9 cellular contexts compared by ENCODE assay signal in the genomic region with DNA sequence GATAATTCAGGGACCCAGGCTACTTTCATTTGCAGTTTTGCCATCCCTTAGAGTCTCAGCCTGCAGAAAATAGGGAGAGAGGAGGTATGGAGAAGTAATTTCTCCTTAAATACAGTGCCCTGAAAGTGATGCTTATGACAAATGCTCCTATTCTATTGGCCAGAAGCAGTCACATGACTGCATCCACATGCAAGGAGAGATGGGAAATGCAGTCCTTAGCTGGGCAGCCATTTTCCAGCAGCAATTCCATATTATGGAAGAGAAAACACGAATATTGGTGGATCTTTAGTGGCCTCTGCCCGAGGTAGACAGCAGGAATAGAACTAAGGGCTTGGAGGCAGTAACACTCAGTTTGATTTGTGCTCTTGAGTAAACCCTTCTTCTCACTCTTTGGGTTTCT. TPM values are rescaled to one million over a fixed set of nuclear protein-coding genes. Genes with fewer than 3 reads are reported as not detected.
A peak's percentile ranks its signal among the peaks of the same experiment; 100 is the strongest.
DNase-seq lines count a peak whose midpoint lies in the region; ATAC-seq, FAIRE-seq and TF ChIP-seq lines count a peak whose summit lies in the region.
"Had no signal": no experiment of that assay in that cellular context is flagged by ENCODE, and none has a peak within 500 bp of the region (broad histone marks: within the 10 kb centered on the region; RNA-seq: fewer than 3 reads in every experiment).

No MANE protein-coding gene starts in this region.

- DNase-seq in Calu3 (peak; percentile 41), Kasumi-1 (lab: John Stamatoyannopoulos, UW) (peak; percentile 62 to 81), HepG2 (ENCODE audit: low spot score) (peak; percentile 31), UCSD-AML1 (lab: John Stamatoyannopoulos, UW; ENCODE audit: unreplicated experiment) (no peak), cortex of kidney (lab: John Stamatoyannopoulos, UW) (no peak)
- DNase-seq in activated naive CD8-positive, alpha-beta T cell treated with anti-CD3 and anti-CD28 coated beads for 36 hours, result no peak
- DNase-seq in activated CD4-positive, alpha-beta T cell treated with anti-CD3 and anti-CD28 coated beads, Interleukin-2, amount 50 U/mL, for 4 hours, result no peak
- DNase-seq: activated naive CD4-positive, alpha-beta T cell had no signal

- H3K9me3 ChIP-seq in HepG2 (ENCODE audit: low read length), result no peaks in the 10 kb centered on the region

- POLR2A ChIA-PET in HepG2 (lab: Yijun Ruan, JAX), result no interaction called here

- 0% methylated on average over 2 of the region's 2 CpGs for WGBS in HepG2 (ENCODE audit: low lambda C conversion rate)

- TF ChIP-seq CTCF in Calu3 (IDR thresholded peaks at IDR 0.05; ENCODE audit: unreplicated experiment) (no peak), HepG2 (CRISPR knock-in tag; IDR thresholded peaks at IDR 0.05) (no peak)

- no peak overlapping the region for H3K4me3 ChIP-seq in HepG2 (replicated peaks in 1 of 3; ENCODE audit: insufficient read depth in 1 of 3, low read depth in 2 of 3, low read length in 3 of 3)

- no peaks in the 10 kb centered on the region for H3K79me2 ChIP-seq in HepG2 (ENCODE audit: insufficient read depth, low read length)

- TF ChIP-seq RAD21 in HepG2 (CRISPR knock-in tag; IDR thresholded peaks at IDR 0.05), result no peak

- TF ChIP-seq POLR2A in HepG2 (IDR thresholded peaks at IDR 0.05; ENCODE audit: insufficient read depth in 1 of 2, low read depth in 2 of 2, low read length in 2 of 2), result no peak

- no peaks in the 10 kb centered on the region for H3K36me3 ChIP-seq in HepG2 (replicated peaks in 1 of 2; ENCODE audit: control insufficient read depth in 1 of 2, insufficient read depth in 2 of 2, low read length in 2 of 2)

- BruUV-seq in Calu3 (replicated peaks; lab: Mats Ljungman, UMichigan) (no TSS peak), HepG2 (replicated peaks; lab: Mats Ljungman, UMichigan) (no TSS peak)

- H2AFZ ChIP-seq in HepG2 (ENCODE audit: low read length), result no peak overlapping the region

- CTCF ChIA-PET in Calu3 (lab: Charles Lee) (interaction anchor here (0.5 to 0.8 kb wide), 3 partner anchors 9 to 1362 kb away, joined by 3 to 4 read pairs (median 4); no protein-coding TSS in a partner anchor), HepG2 (lab: Yijun Ruan, JAX; ENCODE audit: low intra/inter-chr PET ratio, low total read pairs) (no interaction called here)

- H3K4me1 ChIP-seq in HepG2 (ENCODE audit: insufficient read depth, low read length), result no peaks in the 10 kb centered on the region

- no peaks in the 10 kb centered on the region for H3K27me3 Mint-ChIP-seq in Calu3 (ENCODE audit: unreplicated experiment)
- no peaks in the 10 kb centered on the region for H3K27me3 Mint-ChIP-seq in activated naive CD8-positive, alpha-beta T cell treated with anti-CD3 and anti-CD28 coated beads for 36 hours

- no peak overlapping the region for H3K4me2 ChIP-seq in HepG2 (ENCODE audit: low read depth, low read length)

- TF ChIP-seq EP300 in HepG2 (IDR thresholded peaks at IDR 0.05; ENCODE audit: low read depth in 2 of 2, low read length in 2 of 2), result no peak
- TF ChIP-seq EP300 in HepG2 (CRISPR knock-in tag; IDR thresholded peaks at IDR 0.05; ENCODE audit: borderline replicate concordance), result no peak

- H3K27ac ChIP-seq in HepG2 (ENCODE audit: extremely low read length, insufficient read depth, low read length), result no peak overlapping the region

- H3K9ac ChIP-seq in HepG2 (ENCODE audit: insufficient read depth, low read depth, low read length), result no peak overlapping the region

- H3K9me3 Mint-ChIP-seq in Calu3 (ENCODE audit: low read depth, unreplicated experiment), result no peaks in the 10 kb centered on the region
- peaks cover 14% of the 10 kb centered on the region for H3K9me3 Mint-ChIP-seq in activated naive CD8-positive, alpha-beta T cell treated with anti-CD3 and anti-CD28 coated beads for 36 hours

- H4K20me1 ChIP-seq in HepG2 (ENCODE audit: insufficient read depth, low read length), result no peaks in the 10 kb centered on the region

- peaks cover 5% of the 10 kb centered on the region for H3K36me3 Mint-ChIP-seq in Calu3 (ENCODE audit: insufficient read depth, unreplicated experiment)
- peaks cover 53% of the 10 kb centered on the region for H3K36me3 Mint-ChIP-seq in activated naive CD8-positive, alpha-beta T cell treated with anti-CD3 and anti-CD28 coated beads for 36 hours

- no peak overlapping the region for H3K4me3 Mint-ChIP-seq in Calu3 (ENCODE audit: low read depth, unreplicated experiment)
- no peak overlapping the region for H3K4me3 Mint-ChIP-seq in activated naive CD8-positive, alpha-beta T cell treated with anti-CD3 and anti-CD28 coated beads for 36 hours

- peaks cover 0 to 8% of the 10 kb centered on the region in 2 experiments; a peak in 2 of 5 replicates for H3K27me3 ChIP-seq in HepG2 (ENCODE audit: control insufficient read depth in 1 of 2, insufficient read depth in 2 of 2, low read length in 2 of 2)

- intact Hi-C loops in Calu3 (cut with micrococcal nuclease; ENCODE audit: unreplicated experiment), result no loop called here
- intact Hi-C loops in HepG2 (cut with micrococcal nuclease; ENCODE audit: unreplicated experiment), result no loop called here

- no peak for FAIRE-seq in HepG2 (lab: Jason Lieb, UNC)

- no peak for ATAC-seq in HepG2
- no peak for ATAC-seq in HG02588 (IDR thresholded peaks at IDR 0.05; ENCODE audit: unreplicated experiment)

- peak overlapping the region; percentile 56 for H3K27ac Mint-ChIP-seq in Calu3 (ENCODE audit: unreplicated experiment)
- H3K27ac Mint-ChIP-seq in activated naive CD8-positive, alpha-beta T cell treated with anti-CD3 and anti-CD28 coated beads for 36 hours, result peak overlapping the region; percentile 19

- in situ Hi-C loops in HepG2 (cut with HindIII; ENCODE audit: extremely low pct_ligation_motif_present, low pct_unique_long_range_greater_than_20kb), result no loop called here

- H3K4me1 Mint-ChIP-seq in Calu3 (ENCODE audit: low read depth, unreplicated experiment), result peaks cover 15% of the 10 kb centered on the region
- peaks cover 54% of the 10 kb centered on the region for H3K4me1 Mint-ChIP-seq in activated naive CD8-positive, alpha-beta T cell treated with anti-CD3 and anti-CD28 coated beads for 36 hours

TF ChIP-seq in HepG2, 621 proteins besides CTCF, POLR2A, EP300 and RAD21 (continues in another document):
- peak; percentile 78 for TF ChIP-seq NFYC (CRISPR knock-in tag; IDR thresholded peaks at IDR 0.05)

RNA-seq across cellular contexts. Expression of a gene that starts 39.4 kb away (rescaled TPM):
- 0.28 and 0.37 TPM in 2 replicates for total RNA-seq in Calu3 (2022)
- total RNA-seq in activated naive CD8-positive, alpha-beta T cell treated with anti-CD3 and anti-CD28 coated beads for 36 hours, result 10 to 100 TPM; 65.2 to 65.7 TPM
- not detected in 2 replicates for total RNA-seq in HepG2 (2016; rRNA removed; fragmentation: Illumina TruSeq; extraction: Trizol)
- total RNA-seq in HepG2 (2016; cell fraction: cytosol; rRNA removed; fragmentation: Illumina TruSeq; extraction: Trizol; ENCODE audit: low read depth), result not detected in 2 replicates
- not detected in 2 replicates for total RNA-seq in HepG2 (2016; cell fraction: insoluble cytoplasmic fraction; rRNA removed; fragmentation: Illumina TruSeq; extraction: Trizol)
- not detected in 2 replicates for total RNA-seq in HepG2 (2016; cell fraction: membrane; rRNA removed; fragmentation: Illumina TruSeq; extraction: Trizol)
- not detected in 2 replicates for total RNA-seq in HepG2 (2016; cell fraction: nucleus; rRNA removed; fragmentation: Illumina TruSeq; extraction: Trizol)
- polyA plus RNA-seq in HepG2 (2011; rRNA removed), result not detected in 2 replicates
- polyA plus RNA-seq in HepG2 (2011; cell fraction: cytosol; rRNA removed), result not detected in 2 replicates
- 0.05 TPM in 1 of 2 replicates, not detected in the other for polyA plus RNA-seq in HepG2 (2011; cell fraction: nucleus; rRNA removed)
- polyA plus RNA-seq in HepG2 (2012), result not detected in 2 replicates
- not detected in 2 replicates for polyA plus RNA-seq in HepG2 (2016; cell fraction: cytosol; fragmentation: Illumina TruSeq; extraction: Trizol; ENCODE audit: low read depth)
- polyA plus RNA-seq in HepG2 (2016; cell fraction: insoluble cytoplasmic fraction; fragmentation: Illumina TruSeq; extraction: Trizol; ENCODE audit: low read depth), result not detected in 2 replicates
- not detected in 2 replicates for polyA plus RNA-seq in HepG2 (2016; cell fraction: membrane; fragmentation: Illumina TruSeq; extraction: Trizol; ENCODE audit: low read depth)
- not detected in 2 replicates for polyA plus RNA-seq in HepG2 (2016; cell fraction: nucleus; fragmentation: Illumina TruSeq; extraction: Trizol; ENCODE audit: insufficient read depth, low read depth)
- polyA minus RNA-seq in HepG2 (2011; rRNA and poly(A)+ RNA removed; ENCODE audit: low replicate concordance), result not detected in 2 replicates
- not detected in 2 replicates for polyA minus RNA-seq in HepG2 (2011; cell fraction: cytosol; rRNA and poly(A)+ RNA removed)
- not detected in 2 replicates for polyA minus RNA-seq in HepG2 (2011; cell fraction: nucleus; rRNA and poly(A)+ RNA removed)

RNA-seq across cellular contexts. Expression of a gene that starts 44.7 kb away (rescaled TPM):
- total RNA-seq in Calu3 (2022) (62.0 and 64.0 TPM in 2 replicates), HepG2 (2016; rRNA removed; fragmentation: Illumina TruSeq; extraction: Trizol) (0.60 and 1.0 TPM in 2 replicates)
- 10 to 100 TPM; 25.7 to 26.1 TPM for total RNA-seq in activated naive CD8-positive, alpha-beta T cell treated with anti-CD3 and anti-CD28 coated beads for 36 hours
- 0.61 and 1.1 TPM in 2 replicates for total RNA-seq in HepG2 (2016; cell fraction: cytosol; rRNA removed; fragmentation: Illumina TruSeq; extraction: Trizol; ENCODE audit: low read depth)
- 0.82 and 1.2 TPM in 2 replicates for total RNA-seq in HepG2 (2016; cell fraction: insoluble cytoplasmic fraction; rRNA removed; fragmentation: Illumina TruSeq; extraction: Trizol)
- total RNA-seq in HepG2 (2016; cell fraction: membrane; rRNA removed; fragmentation: Illumina TruSeq; extraction: Trizol), result 1.00 and 1.4 TPM in 2 replicates
- 0.81 and 1.2 TPM in 2 replicates for total RNA-seq in HepG2 (2016; cell fraction: nucleus; rRNA removed; fragmentation: Illumina TruSeq; extraction: Trizol)
- polyA plus RNA-seq in HepG2 (2011; rRNA removed), result 1.8 and 2.2 TPM in 2 replicates
- polyA plus RNA-seq in HepG2 (2011; cell fraction: cytosol; rRNA removed), result 0.97 and 1.7 TPM in 2 replicates
- 2.5 and 3.9 TPM in 2 replicates for polyA plus RNA-seq in HepG2 (2011; cell fraction: nucleus; rRNA removed)
- 1.7 and 1.9 TPM in 2 replicates for polyA plus RNA-seq in HepG2 (2012)
- polyA plus RNA-seq in HepG2 (2016; cell fraction: cytosol; fragmentation: Illumina TruSeq; extraction: Trizol; ENCODE audit: low read depth), result 0.81 and 0.84 TPM in 2 replicates
- 1.0 and 1.5 TPM in 2 replicates for polyA plus RNA-seq in HepG2 (2016; cell fraction: insoluble cytoplasmic fraction; fragmentation: Illumina TruSeq; extraction: Trizol; ENCODE audit: low read depth)
- polyA plus RNA-seq in HepG2 (2016; cell fraction: membrane; fragmentation: Illumina TruSeq; extraction: Trizol; ENCODE audit: low read depth), result 0.56 and 0.95 TPM in 2 replicates
- polyA plus RNA-seq in HepG2 (2016; cell fraction: nucleus; fragmentation: Illumina TruSeq; extraction: Trizol; ENCODE audit: insufficient read depth, low read depth), result 1.2 and 2.2 TPM in 2 replicates
- polyA minus RNA-seq in HepG2 (2011; rRNA and poly(A)+ RNA removed; ENCODE audit: low replicate concordance), result 2.2 and 18.7 TPM in 2 replicates
- 0.70 and 0.89 TPM in 2 replicates for polyA minus RNA-seq in HepG2 (2011; cell fraction: cytosol; rRNA and poly(A)+ RNA removed)
- polyA minus RNA-seq in HepG2 (2011; cell fraction: nucleus; rRNA and poly(A)+ RNA removed), result 2.1 and 2.3 TPM in 2 replicates

Comparison
In these comparisons a context has a peak if more than half of its experiments do, and no peak if none do; other contexts are left out.
1. DNase-seq: peak in Calu3 (single experiment), Kasumi-1 (2 of 2) and HepG2 (single experiment); none in activated naive CD8-positive, alpha-beta T cell treated with anti-CD3 and anti-CD28 coated beads for 36 hours (single experiment), UCSD-AML1 (single experiment), activated CD4-positive, alpha-beta T cell treated with anti-CD3 and anti-CD28 coated beads, Interleukin-2, amount 50 U/mL, for 4 hours (0 of 2) and cortex of kidney (single experiment).
2. RNA of a gene that starts 39.4 kb away (total RNA-seq): 65.2 to 65.7 TPM in activated naive CD8-positive, alpha-beta T cell treated with anti-CD3 and anti-CD28 coated beads for 36 hours; 0.28 to 0.37 TPM in Calu3 and not detected in HepG2; every median in the first group is over 10 times any median in the second.
3. RNA of a gene that starts 44.7 kb away (total RNA-seq): 62.0 to 64.0 TPM in Calu3 and 25.7 to 26.1 TPM in activated naive CD8-positive, alpha-beta T cell treated with anti-CD3 and anti-CD28 coated beads for 36 hours; 0.60 to 1.4 TPM in HepG2; every median in the first group is over 10 times any median in the second.